Comparison of ENCODE assay signal across 21 cellular contexts in genomic region chr22:22608022-22608421, GRCh38. TPM values are rescaled to one million over a fixed set of nuclear protein-coding genes. Genes with fewer than 3 reads are reported as not detected.
"Had no signal": no experiment of that assay in that cellular context is flagged by ENCODE, and none has a peak within 500 bp of the region (broad histone marks: within the 10 kb centered on the region; RNA-seq: fewer than 3 reads in every experiment).

No MANE protein-coding gene starts in this region.

RNA-seq across cellular contexts. Expression of gene GGTLC2, which starts 36.4 kb away (rescaled TPM):
- total RNA-seq: activated naive CD4-positive, alpha-beta T cell treated with anti-CD3 and anti-CD28 coated beads for 36 hours; activated naive CD4-positive, alpha-beta T cell treated with anti-CD3 and anti-CD28 coated beads, Interleukin-2, amount 50 U/mL, for 72 hours; activated naive CD8-positive, alpha-beta T cell treated with anti-CD3 and anti-CD28 coated beads for 36 hours; activated naive CD8-positive, alpha-beta T cell treated with anti-CD3 and anti-CD28 coated beads, Interleukin-2, amount 10 ng/mL, durations not matched to agents 7 days and 5 days; activated T-cell treated with anti-CD3 and anti-CD28 coated beads, Interleukin-2, amount 50 U/mL, for 4 hours; activated T-cell treated with anti-CD3 and anti-CD28 coated beads, Interleukin-2, amount 50 U/mL, for 72 hours; activated T-helper 1 cell treated with anti-CD3 and anti-CD28 coated beads, Interleukin-12 subunit alpha, Interleukin-12 subunit beta, Interleukin-2, Interleukin-4 antibody, amounts not matched to agents 30 ng/mL and 10 ng/mL and 1 ng/mL, durations not matched to agents 14 hours and 24 hours and 36 hours; activated T-helper 17 cell treated with anti-CD3 and anti-CD28 coated beads, Interleukin-2, amount 50 U/mL, for 72 hours; activated T-helper 2 cell treated with anti-CD3 and anti-CD28 coated beads, Interferon-gamma antibody, Interleukin-2, Interleukin-4, amounts not matched to agents 10 μg/mL and 5 μg/mL and 100 μg/mL, durations not matched to agents 14 hours and 24 hours and 36 hours; adrenal gland; aorta; ascending aorta; astrocyte; body of pancreas; breast epithelium; bronchial epithelial cell; cardiac muscle cell; cardiac septum; cerebellum had no signal
- polyA plus RNA-seq: adipose tissue, adrenal gland, aorta, cardiac muscle cell had no signal

RNA-seq across cellular contexts. Expression of gene PRAME, which starts 49.0 kb away (rescaled TPM):
- total RNA-seq: activated naive CD4-positive, alpha-beta T cell treated with anti-CD3 and anti-CD28 coated beads for 36 hours; activated naive CD8-positive, alpha-beta T cell treated with anti-CD3 and anti-CD28 coated beads for 36 hours; activated naive CD8-positive, alpha-beta T cell treated with anti-CD3 and anti-CD28 coated beads, Interleukin-2, amount 10 ng/mL, durations not matched to agents 7 days and 5 days; activated T-helper 1 cell treated with anti-CD3 and anti-CD28 coated beads, Interleukin-12 subunit alpha, Interleukin-12 subunit beta, Interleukin-2, Interleukin-4 antibody, amounts not matched to agents 30 ng/mL and 10 ng/mL and 1 ng/mL, durations not matched to agents 14 hours and 24 hours and 36 hours; activated T-helper 17 cell treated with anti-CD3 and anti-CD28 coated beads, Interleukin-2, amount 50 U/mL, for 72 hours; activated T-helper 2 cell treated with anti-CD3 and anti-CD28 coated beads, Interferon-gamma antibody, Interleukin-2, Interleukin-4, amounts not matched to agents 10 μg/mL and 5 μg/mL and 100 μg/mL, durations not matched to agents 14 hours and 24 hours and 36 hours; aorta; ascending aorta; astrocyte; body of pancreas; bronchial epithelial cell; cardiac muscle cell; cerebellum; chondrocyte had no signal
- polyA plus RNA-seq: aorta, cardiac muscle cell had no signal
